9 cellular contexts compared by ENCODE assay signal in the genomic region with DNA sequence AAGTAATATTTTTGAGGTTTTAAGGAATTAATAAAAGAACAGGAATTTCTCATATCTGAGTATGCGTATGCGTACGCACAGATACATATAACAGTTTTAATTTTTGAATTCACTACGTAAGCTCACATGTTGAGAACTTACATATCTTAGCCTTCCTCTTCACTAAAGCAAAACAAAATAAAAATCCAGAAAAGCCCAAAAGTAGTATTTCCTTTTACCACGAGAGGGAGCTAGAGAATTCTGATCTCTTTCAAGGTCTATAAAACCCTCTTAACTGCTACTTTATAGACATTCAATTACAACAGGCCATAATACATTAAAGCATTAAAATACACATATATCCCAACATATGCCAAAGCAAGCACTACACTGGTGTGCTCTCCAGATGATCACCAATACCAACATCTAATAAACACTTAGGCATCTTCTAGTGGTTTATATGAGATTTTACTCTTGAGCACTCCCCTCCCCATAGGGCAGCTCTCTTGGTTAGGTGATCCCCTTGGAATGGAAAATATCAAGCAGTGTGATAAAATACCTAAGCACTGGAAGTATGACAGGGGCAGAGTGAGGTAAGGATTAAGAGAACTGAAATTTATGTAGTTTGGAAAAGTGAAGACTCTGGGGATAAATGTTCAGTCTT.
DNase-seq lines count a peak whose midpoint lies in the region; ATAC-seq and TF ChIP-seq lines count a peak whose summit lies in the region.
"Had no signal": no experiment of that assay in that cellular context is flagged by ENCODE, and none has a peak within 500 bp of the region (broad histone marks: within the 10 kb centered on the region; RNA-seq: fewer than 3 reads in every experiment).

No MANE protein-coding gene starts in this region.

- H3K4me1 ChIP-seq in liver (ENCODE audit: control insufficient read depth in 4 of 4, insufficient read depth in 4 of 4, low read length in 3 of 4) = no peaks in the 10 kb centered on the region

- H3K4me1 Mint-ChIP-seq in CD14-positive monocyte (peaks cover 4% of the 10 kb centered on the region), brain (no peaks in the 10 kb centered on the region)
- H3K4me1 Mint-ChIP-seq in activated naive CD8-positive, alpha-beta T cell treated with anti-CD3 and anti-CD28 coated beads for 36 hours = peaks cover 6% of the 10 kb centered on the region

- H3K27ac ChIP-seq in liver (ENCODE audit: low read depth in 1 of 2, low read length in 2 of 2) = no peak overlapping the region

- peaks cover 0 to 20% (median 2%) of the 10 kb centered on the region in 4 donors for H3K27me3 ChIP-seq in liver (ENCODE audit: control insufficient read depth in 4 of 4, insufficient read depth in 4 of 4, low read length in 3 of 4)

- no peak overlapping the region for H3K27ac Mint-ChIP-seq in CD14-positive monocyte
- no peak overlapping the region for H3K27ac Mint-ChIP-seq in brain
- no peak overlapping the region for H3K27ac Mint-ChIP-seq in activated naive CD8-positive, alpha-beta T cell treated with anti-CD3 and anti-CD28 coated beads for 36 hours
- H3K27ac Mint-ChIP-seq: memory B cell had no signal

- TF ChIP-seq CTCF in CD14-positive monocyte (IDR thresholded peaks at IDR 0.05) = peak; percentile 79
- TF ChIP-seq CTCF in brain (conservative IDR thresholded peaks at IDR 0.05) = peak; percentile 81 to 84
- peak; percentile 66 for TF ChIP-seq CTCF in liver (IDR thresholded peaks at IDR 0.05; ENCODE audit: low read depth, low read length, missing input control)

- peak; percentile 78 to 83 for TF ChIP-seq RAD21 in liver (IDR thresholded peaks at IDR 0.05)

- no peaks in the 10 kb centered on the region for H3K36me3 ChIP-seq in liver (ENCODE audit: control insufficient read depth in 4 of 4, insufficient read depth in 3 of 4, low read depth in 1 of 4, low read length in 3 of 4)

- H3K36me3 Mint-ChIP-seq in CD14-positive monocyte = no peaks in the 10 kb centered on the region
- H3K36me3 Mint-ChIP-seq in brain = no peaks in the 10 kb centered on the region
- H3K36me3 Mint-ChIP-seq in activated naive CD8-positive, alpha-beta T cell treated with anti-CD3 and anti-CD28 coated beads for 36 hours = no peaks in the 10 kb centered on the region
- H3K36me3 Mint-ChIP-seq: memory B cell had no signal

- no peak for DNase-seq in CD14-positive monocyte (ENCODE audit: low spot score)
- DNase-seq in HCEC 1CT = peak; percentile 61
- peak; percentile 76 for DNase-seq in NCI-H69 (lab: John Stamatoyannopoulos, UW)
- no peak for DNase-seq in activated naive CD8-positive, alpha-beta T cell treated with anti-CD3 and anti-CD28 coated beads for 36 hours

- H3K4me3 Mint-ChIP-seq in CD14-positive monocyte (no peak overlapping the region), brain (no peak overlapping the region)
- H3K4me3 Mint-ChIP-seq in activated naive CD8-positive, alpha-beta T cell treated with anti-CD3 and anti-CD28 coated beads for 36 hours = no peak overlapping the region
- H3K4me3 Mint-ChIP-seq: memory B cell had no signal

- 5% methylated on average over 5 of the region's 5 CpGs for WGBS in liver

- H3K27me3 Mint-ChIP-seq in CD14-positive monocyte (ENCODE audit: low read depth in 3 of 3) (peaks cover 9 to 21% (median 9%) of the 10 kb centered on the region in 3 donors), brain (peaks cover 66% of the 10 kb centered on the region)
- H3K27me3 Mint-ChIP-seq in activated naive CD8-positive, alpha-beta T cell treated with anti-CD3 and anti-CD28 coated beads for 36 hours = no peaks in the 10 kb centered on the region
- H3K27me3 Mint-ChIP-seq: memory B cell had no signal

- ATAC-seq in GM18498 (IDR thresholded peaks at IDR 0.05; ENCODE audit: unreplicated experiment) (no peak), GM18868 (IDR thresholded peaks at IDR 0.05; ENCODE audit: unreplicated experiment) (no peak)

- intact Hi-C loops in CD14-positive monocyte (cut with micrococcal nuclease) = loop anchor here (5.0 kb wide), 2 partner anchors 256 to 281 kb away; partner anchors contain the start of genes HOXB3 (in 2 of the 2), HOXB5 (in 2 of the 2) and HOXB8 (in 1 of the 2)

- H3K9me3 Mint-ChIP-seq in CD14-positive monocyte = peaks cover 0 to 1% (median 0%) of the 10 kb centered on the region in 7 donors
- no peaks in the 10 kb centered on the region for H3K9me3 Mint-ChIP-seq in brain
- no peaks in the 10 kb centered on the region for H3K9me3 Mint-ChIP-seq in activated naive CD8-positive, alpha-beta T cell treated with anti-CD3 and anti-CD28 coated beads for 36 hours
- H3K9me3 Mint-ChIP-seq: memory B cell had no signal

- no peaks in the 10 kb centered on the region for H3K9me3 ChIP-seq in liver (ENCODE audit: control insufficient read depth in 4 of 4, low read length in 3 of 4)

- H3K4me3 ChIP-seq in liver (ENCODE audit: low read depth in 1 of 3, low read length in 3 of 3) = no peak overlapping the region

- no peak overlapping the region for H3K9ac ChIP-seq in liver (ENCODE audit: low read depth in 1 of 2, low read length in 2 of 2)

TF ChIP-seq in liver, 16 proteins besides CTCF, POLR2A, EP300 and RAD21:
- TF ChIP-seq ATF3 (IDR thresholded peaks at IDR 0.05) = no peak
- TF ChIP-seq, protein P1, sequence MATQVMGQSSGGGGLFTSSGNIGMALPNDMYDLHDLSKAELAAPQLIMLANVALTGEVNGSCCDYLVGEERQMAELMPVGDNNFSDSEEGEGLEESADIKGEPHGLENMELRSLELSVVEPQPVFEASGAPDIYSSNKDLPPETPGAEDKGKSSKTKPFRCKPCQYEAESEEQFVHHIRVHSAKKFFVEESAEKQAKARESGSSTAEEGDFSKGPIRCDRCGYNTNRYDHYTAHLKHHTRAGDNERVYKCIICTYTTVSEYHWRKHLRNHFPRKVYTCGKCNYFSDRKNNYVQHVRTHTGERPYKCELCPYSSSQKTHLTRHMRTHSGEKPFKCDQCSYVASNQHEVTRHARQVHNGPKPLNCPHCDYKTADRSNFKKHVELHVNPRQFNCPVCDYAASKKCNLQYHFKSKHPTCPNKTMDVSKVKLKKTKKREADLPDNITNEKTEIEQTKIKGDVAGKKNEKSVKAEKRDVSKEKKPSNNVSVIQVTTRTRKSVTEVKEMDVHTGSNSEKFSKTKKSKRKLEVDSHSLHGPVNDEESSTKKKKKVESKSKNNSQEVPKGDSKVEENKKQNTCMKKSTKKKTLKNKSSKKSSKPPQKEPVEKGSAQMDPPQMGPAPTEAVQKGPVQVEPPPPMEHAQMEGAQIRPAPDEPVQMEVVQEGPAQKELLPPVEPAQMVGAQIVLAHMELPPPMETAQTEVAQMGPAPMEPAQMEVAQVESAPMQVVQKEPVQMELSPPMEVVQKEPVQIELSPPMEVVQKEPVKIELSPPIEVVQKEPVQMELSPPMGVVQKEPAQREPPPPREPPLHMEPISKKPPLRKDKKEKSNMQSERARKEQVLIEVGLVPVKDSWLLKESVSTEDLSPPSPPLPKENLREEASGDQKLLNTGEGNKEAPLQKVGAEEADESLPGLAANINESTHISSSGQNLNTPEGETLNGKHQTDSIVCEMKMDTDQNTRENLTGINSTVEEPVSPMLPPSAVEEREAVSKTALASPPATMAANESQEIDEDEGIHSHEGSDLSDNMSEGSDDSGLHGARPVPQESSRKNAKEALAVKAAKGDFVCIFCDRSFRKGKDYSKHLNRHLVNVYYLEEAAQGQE (IDR thresholded peaks at IDR 0.05) = no peak
TF ChIP-seq in liver: peak in this region for 0.

Comparison
In these comparisons a context has a peak if more than half of its experiments do, and no peak if none do; other contexts are left out.
1. DNase-seq: peak in HCEC 1CT (single experiment) and NCI-H69 (single experiment); none in CD14-positive monocyte (single experiment) and activated naive CD8-positive, alpha-beta T cell treated with anti-CD3 and anti-CD28 coated beads for 36 hours (single experiment).
2. Peak in every context shown above with its lines, with median percentiles within 50 percentile points of each other: CTCF ChIP-seq.